Comparison of ENCODE assay signal across 1 cellular context in the genomic region with DNA sequence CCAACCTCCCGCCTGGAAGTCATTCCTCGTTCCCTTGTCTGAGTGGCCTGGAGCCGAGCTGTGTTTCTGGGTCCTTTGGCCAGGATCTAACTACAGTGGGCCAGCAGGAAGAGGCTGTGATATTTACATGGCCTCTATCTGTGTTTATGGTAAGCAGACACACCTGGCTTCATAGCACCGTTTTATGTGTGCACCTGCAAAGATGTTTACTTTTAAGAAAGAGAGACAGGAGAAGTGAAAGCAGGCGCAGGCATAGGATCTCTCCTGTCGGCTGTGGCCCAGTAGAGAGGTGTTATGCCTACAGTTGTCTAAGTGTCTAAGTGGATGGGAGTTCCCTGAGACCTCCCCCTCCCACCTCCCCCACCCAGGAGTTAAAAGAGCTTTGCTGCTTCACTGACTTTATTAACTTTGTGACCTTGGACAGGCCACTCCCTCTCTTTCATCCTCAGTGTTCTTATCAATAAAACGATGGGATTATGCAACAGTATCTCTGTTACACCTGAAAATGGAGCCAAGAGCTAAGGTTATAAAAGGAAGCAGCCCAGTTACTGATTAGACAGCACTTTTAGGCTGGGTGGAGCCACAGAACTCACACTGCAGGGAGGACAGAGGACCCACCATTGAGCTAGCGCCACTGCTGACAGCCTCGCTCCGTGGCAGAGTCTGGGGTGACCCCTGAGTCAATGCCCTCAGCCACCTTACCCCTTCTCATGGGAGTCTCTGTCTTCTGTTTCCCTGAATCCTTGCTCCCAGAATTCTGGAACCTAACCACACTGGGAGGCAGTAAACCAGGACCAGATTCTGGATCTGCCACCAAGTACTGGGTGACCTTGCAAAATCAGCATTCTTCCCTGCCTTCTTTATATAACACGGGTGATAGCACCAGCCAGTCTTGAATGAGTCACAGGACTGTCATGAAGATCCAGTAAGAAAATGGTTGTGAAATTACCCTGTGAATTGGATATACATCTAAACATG.
TF ChIP-seq lines count a peak whose summit lies in the region.

No MANE protein-coding gene starts in this region.

TF ChIP-seq in GM12878, 131 proteins besides CTCF, POLR2A, EP300 and RAD21 (continued from another document):
- TF ChIP-seq BHLHE40 (IDR thresholded peaks at IDR 0.05; ENCODE audit: borderline replicate concordance in 1 of 2, low read depth in 2 of 2, low read length in 1 of 2) (no peak), ETV6 (conservative IDR thresholded peaks at IDR 0.05 in 1 of 2, IDR thresholded peaks at IDR 0.05 in 1 of 2; ENCODE audit: borderline replicate concordance in 1 of 2, low read depth in 1 of 2) (no peak), SREBF2 (IDR thresholded peaks at IDR 0.05; ENCODE audit: low read length) (no peak), EGR1 (IDR thresholded peaks at IDR 0.05; ENCODE audit: borderline replicate concordance in 1 of 2, low read depth in 2 of 2, low read length in 2 of 2) (no peak), CHD4 (IDR thresholded peaks at IDR 0.05) (no peak), KLF5 (IDR thresholded peaks at IDR 0.05; ENCODE audit: partially characterized antibody) (no peak)
- TF ChIP-seq, protein P1, sequence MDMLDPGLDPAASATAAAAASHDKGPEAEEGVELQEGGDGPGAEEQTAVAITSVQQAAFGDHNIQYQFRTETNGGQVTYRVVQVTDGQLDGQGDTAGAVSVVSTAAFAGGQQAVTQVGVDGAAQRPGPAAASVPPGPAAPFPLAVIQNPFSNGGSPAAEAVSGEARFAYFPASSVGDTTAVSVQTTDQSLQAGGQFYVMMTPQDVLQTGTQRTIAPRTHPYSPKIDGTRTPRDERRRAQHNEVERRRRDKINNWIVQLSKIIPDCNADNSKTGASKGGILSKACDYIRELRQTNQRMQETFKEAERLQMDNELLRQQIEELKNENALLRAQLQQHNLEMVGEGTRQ (IDR thresholded peaks at IDR 0.05; ENCODE audit: borderline replicate concordance, low read depth, low read length): no peak
